ENCODE assay signal across 1 cellular context in the genomic region with DNA sequence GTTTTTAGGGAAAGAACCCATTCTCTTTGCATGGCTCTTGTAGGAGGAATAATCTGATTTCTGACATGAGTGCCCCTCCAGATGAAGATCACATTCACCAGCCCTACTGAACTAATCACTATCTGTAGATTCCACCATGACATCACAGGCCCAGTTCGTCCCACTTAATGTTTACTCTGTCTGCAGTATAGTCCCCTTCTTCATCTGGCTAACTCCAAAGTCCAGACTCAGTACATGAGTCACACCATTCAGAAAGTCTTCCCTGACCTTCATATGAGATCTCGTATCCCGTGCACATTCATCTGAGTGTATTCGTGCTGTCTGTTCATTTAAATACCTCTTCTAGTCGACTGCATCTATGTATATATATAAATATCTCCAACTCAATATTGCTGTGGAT.
TF ChIP-seq lines count a peak whose summit lies in the region.

No MANE protein-coding gene starts in this region.

TF ChIP-seq in HepG2, 621 proteins besides CTCF, POLR2A, EP300 and RAD21 (continued from another document and continues in another):
- TF ChIP-seq, protein P1, sequence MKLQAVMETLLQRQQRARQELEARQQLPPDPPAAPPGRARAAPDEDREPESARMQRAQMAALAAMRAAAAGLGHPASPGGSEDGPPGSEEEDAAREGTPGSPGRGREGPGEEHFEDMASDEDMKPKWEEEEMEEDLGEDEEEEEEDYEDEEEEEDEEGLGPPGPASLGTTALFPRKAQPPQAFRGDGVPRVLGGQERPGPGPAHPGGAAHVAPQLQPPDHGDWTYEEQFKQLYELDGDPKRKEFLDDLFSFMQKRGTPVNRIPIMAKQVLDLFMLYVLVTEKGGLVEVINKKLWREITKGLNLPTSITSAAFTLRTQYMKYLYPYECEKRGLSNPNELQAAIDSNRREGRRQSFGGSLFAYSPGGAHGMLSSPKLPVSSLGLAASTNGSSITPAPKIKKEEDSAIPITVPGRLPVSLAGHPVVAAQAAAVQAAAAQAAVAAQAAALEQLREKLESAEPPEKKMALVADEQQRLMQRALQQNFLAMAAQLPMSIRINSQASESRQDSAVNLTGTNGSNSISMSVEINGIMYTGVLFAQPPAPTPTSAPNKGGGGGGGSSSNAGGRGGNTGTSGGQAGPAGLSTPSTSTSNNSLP (IDR thresholded peaks at IDR 0.05; ENCODE audit: low read depth, low read length), result peak; percentile 76
- peak; percentile 69 for TF ChIP-seq SKI (IDR thresholded peaks at IDR 0.05; ENCODE audit: partially characterized antibody)
- TF ChIP-seq, protein P2, sequence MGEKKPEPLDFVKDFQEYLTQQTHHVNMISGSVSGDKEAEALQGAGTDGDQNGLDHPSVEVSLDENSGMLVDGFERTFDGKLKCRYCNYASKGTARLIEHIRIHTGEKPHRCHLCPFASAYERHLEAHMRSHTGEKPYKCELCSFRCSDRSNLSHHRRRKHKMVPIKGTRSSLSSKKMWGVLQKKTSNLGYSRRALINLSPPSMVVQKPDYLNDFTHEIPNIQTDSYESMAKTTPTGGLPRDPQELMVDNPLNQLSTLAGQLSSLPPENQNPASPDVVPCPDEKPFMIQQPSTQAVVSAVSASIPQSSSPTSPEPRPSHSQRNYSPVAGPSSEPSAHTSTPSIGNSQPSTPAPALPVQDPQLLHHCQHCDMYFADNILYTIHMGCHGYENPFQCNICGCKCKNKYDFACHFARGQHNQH (CRISPR knock-in tag; IDR thresholded peaks at IDR 0.05), result peak; percentile 60; the same call in 1 of the 2 replicates
- TF ChIP-seq ZNF317 (CRISPR knock-in tag; IDR thresholded peaks at IDR 0.05), result peak; percentile 97
- no peak for TF ChIP-seq SMARCE1 (IDR thresholded peaks at IDR 0.05; ENCODE audit: borderline replicate concordance)
- TF ChIP-seq ZNF12 (CRISPR knock-in tag; IDR thresholded peaks at IDR 0.05), result peak; percentile 72
- TF ChIP-seq, protein P3, sequence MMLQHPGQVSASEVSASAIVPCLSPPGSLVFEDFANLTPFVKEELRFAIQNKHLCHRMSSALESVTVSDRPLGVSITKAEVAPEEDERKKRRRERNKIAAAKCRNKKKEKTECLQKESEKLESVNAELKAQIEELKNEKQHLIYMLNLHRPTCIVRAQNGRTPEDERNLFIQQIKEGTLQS (CRISPR knock-in tag; IDR thresholded peaks at IDR 0.05), result peak; percentile 82
- no peak for TF ChIP-seq ZFP36L1 (CRISPR knock-in tag; IDR thresholded peaks at IDR 0.05)
- TF ChIP-seq ZNF225 (CRISPR knock-in tag; IDR thresholded peaks at IDR 0.05), result no peak
- peak; percentile 73; the same call in 1 of the 2 replicates for TF ChIP-seq FOSL1 (CRISPR knock-in tag; IDR thresholded peaks at IDR 0.05; ENCODE audit: borderline replicate concordance)
- no peak for TF ChIP-seq SOX13 (IDR thresholded peaks at IDR 0.05)
- TF ChIP-seq SOX13 (CRISPR knock-in tag; conservative IDR thresholded peaks at IDR 0.05 in 1 of 2, IDR thresholded peaks at IDR 0.05 in 1 of 2), result peak in 1 of 2 experiments; percentile 66; a peak in 1 of 4 replicates
- TF ChIP-seq, protein P4, sequence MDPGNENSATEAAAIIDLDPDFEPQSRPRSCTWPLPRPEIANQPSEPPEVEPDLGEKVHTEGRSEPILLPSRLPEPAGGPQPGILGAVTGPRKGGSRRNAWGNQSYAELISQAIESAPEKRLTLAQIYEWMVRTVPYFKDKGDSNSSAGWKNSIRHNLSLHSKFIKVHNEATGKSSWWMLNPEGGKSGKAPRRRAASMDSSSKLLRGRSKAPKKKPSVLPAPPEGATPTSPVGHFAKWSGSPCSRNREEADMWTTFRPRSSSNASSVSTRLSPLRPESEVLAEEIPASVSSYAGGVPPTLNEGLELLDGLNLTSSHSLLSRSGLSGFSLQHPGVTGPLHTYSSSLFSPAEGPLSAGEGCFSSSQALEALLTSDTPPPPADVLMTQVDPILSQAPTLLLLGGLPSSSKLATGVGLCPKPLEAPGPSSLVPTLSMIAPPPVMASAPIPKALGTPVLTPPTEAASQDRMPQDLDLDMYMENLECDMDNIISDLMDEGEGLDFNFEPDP (CRISPR knock-in tag; conservative IDR thresholded peaks at IDR 0.05), result no peak
- TF ChIP-seq TBX2 (CRISPR knock-in tag; IDR thresholded peaks at IDR 0.05; ENCODE audit: borderline replicate concordance), result 0 out of 2 replicates have a peak, but pooled peaks have one; percentile 17
- no peak for TF ChIP-seq WIZ (CRISPR knock-in tag; IDR thresholded peaks at IDR 0.05)
- TF ChIP-seq, protein P5, sequence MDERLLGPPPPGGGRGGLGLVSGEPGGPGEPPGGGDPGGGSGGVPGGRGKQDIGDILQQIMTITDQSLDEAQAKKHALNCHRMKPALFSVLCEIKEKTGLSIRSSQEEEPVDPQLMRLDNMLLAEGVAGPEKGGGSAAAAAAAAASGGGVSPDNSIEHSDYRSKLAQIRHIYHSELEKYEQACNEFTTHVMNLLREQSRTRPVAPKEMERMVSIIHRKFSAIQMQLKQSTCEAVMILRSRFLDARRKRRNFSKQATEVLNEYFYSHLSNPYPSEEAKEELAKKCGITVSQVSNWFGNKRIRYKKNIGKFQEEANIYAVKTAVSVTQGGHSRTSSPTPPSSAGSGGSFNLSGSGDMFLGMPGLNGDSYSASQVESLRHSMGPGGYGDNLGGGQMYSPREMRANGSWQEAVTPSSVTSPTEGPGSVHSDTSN (CRISPR knock-in tag; IDR thresholded peaks at IDR 0.05), result no peak
- TF ChIP-seq BHLHE40 (IDR thresholded peaks at IDR 0.05; ENCODE audit: low read length), result peak; percentile 56
- no peak for TF ChIP-seq ZBTB42 (CRISPR knock-in tag; IDR thresholded peaks at IDR 0.05)
- TF ChIP-seq GATAD2A (CRISPR knock-in tag; IDR thresholded peaks at IDR 0.05), result peak; percentile 84
- peak; percentile 48 for TF ChIP-seq SAP130 (CRISPR knock-in tag; IDR thresholded peaks at IDR 0.05; ENCODE audit: low read depth)
- no peak for TF ChIP-seq ZFP37 (CRISPR knock-in tag; IDR thresholded peaks at IDR 0.05; ENCODE audit: borderline replicate concordance)
- TF ChIP-seq PHF21A (CRISPR knock-in tag; IDR thresholded peaks at IDR 0.05), result no peak
- TF ChIP-seq FOXP1 (IDR thresholded peaks at IDR 0.05), result no peak
- TF ChIP-seq FOXP1 (CRISPR knock-in tag; IDR thresholded peaks at IDR 0.05), result peak; percentile 49
- TF ChIP-seq RBAK (CRISPR knock-in tag; IDR thresholded peaks at IDR 0.05), result no peak
- TF ChIP-seq ZNF747 (CRISPR knock-in tag; IDR thresholded peaks at IDR 0.05; ENCODE audit: borderline replicate concordance), result no peak
- no peak for TF ChIP-seq ZNF343 (CRISPR knock-in tag; IDR thresholded peaks at IDR 0.05)
- peak; percentile 19; the same call in 1 of the 2 replicates for TF ChIP-seq HDAC2 (CRISPR knock-in tag; IDR thresholded peaks at IDR 0.05)
- 0 out of 2 replicates have a peak, but pooled peaks have one; percentile 24 for TF ChIP-seq MED1 (CRISPR knock-in tag; IDR thresholded peaks at IDR 0.05)
- TF ChIP-seq ATF7 (IDR thresholded peaks at IDR 0.05), result peak; percentile 62
- no peak; the same call in 1 of the 2 replicates for TF ChIP-seq ATF7 (CRISPR knock-in tag; IDR thresholded peaks at IDR 0.05)
- TF ChIP-seq XBP1 (CRISPR knock-in tag; IDR thresholded peaks at IDR 0.05), result no peak
- TF ChIP-seq SAFB2 (CRISPR knock-in tag; IDR thresholded peaks at IDR 0.05; ENCODE audit: borderline replicate concordance, low read depth), result no peak
- peak; percentile 39; the same call in 1 of the 2 replicates for TF ChIP-seq THAP11 (CRISPR knock-in tag; IDR thresholded peaks at IDR 0.05)
- no peak for TF ChIP-seq ZNF557 (CRISPR knock-in tag; IDR thresholded peaks at IDR 0.05)
- TF ChIP-seq, protein P6, sequence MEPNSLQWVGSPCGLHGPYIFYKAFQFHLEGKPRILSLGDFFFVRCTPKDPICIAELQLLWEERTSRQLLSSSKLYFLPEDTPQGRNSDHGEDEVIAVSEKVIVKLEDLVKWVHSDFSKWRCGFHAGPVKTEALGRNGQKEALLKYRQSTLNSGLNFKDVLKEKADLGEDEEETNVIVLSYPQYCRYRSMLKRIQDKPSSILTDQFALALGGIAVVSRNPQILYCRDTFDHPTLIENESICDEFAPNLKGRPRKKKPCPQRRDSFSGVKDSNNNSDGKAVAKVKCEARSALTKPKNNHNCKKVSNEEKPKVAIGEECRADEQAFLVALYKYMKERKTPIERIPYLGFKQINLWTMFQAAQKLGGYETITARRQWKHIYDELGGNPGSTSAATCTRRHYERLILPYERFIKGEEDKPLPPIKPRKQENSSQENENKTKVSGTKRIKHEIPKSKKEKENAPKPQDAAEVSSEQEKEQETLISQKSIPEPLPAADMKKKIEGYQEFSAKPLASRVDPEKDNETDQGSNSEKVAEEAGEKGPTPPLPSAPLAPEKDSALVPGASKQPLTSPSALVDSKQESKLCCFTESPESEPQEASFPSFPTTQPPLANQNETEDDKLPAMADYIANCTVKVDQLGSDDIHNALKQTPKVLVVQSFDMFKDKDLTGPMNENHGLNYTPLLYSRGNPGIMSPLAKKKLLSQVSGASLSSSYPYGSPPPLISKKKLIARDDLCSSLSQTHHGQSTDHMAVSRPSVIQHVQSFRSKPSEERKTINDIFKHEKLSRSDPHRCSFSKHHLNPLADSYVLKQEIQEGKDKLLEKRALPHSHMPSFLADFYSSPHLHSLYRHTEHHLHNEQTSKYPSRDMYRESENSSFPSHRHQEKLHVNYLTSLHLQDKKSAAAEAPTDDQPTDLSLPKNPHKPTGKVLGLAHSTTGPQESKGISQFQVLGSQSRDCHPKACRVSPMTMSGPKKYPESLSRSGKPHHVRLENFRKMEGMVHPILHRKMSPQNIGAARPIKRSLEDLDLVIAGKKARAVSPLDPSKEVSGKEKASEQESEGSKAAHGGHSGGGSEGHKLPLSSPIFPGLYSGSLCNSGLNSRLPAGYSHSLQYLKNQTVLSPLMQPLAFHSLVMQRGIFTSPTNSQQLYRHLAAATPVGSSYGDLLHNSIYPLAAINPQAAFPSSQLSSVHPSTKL (CRISPR knock-in tag; IDR thresholded peaks at IDR 0.05), result peak; percentile 92
- no peak for TF ChIP-seq ZNF180 (CRISPR knock-in tag; IDR thresholded peaks at IDR 0.05; ENCODE audit: borderline replicate concordance, low read depth)
- peak; percentile 57; the same call in 1 of the 2 replicates for TF ChIP-seq POGZ (CRISPR knock-in tag; IDR thresholded peaks at IDR 0.05)
- TF ChIP-seq, protein P7, sequence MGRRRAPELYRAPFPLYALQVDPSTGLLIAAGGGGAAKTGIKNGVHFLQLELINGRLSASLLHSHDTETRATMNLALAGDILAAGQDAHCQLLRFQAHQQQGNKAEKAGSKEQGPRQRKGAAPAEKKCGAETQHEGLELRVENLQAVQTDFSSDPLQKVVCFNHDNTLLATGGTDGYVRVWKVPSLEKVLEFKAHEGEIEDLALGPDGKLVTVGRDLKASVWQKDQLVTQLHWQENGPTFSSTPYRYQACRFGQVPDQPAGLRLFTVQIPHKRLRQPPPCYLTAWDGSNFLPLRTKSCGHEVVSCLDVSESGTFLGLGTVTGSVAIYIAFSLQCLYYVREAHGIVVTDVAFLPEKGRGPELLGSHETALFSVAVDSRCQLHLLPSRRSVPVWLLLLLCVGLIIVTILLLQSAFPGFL (CRISPR knock-in tag; IDR thresholded peaks at IDR 0.05), result no peak
- no peak for TF ChIP-seq SNRNP70 (IDR thresholded peaks at IDR 0.05; ENCODE audit: low read depth, low read length)
- no peak for TF ChIP-seq NR2F6 (IDR thresholded peaks at IDR 0.05)
- peak; percentile 52; the same call in 1 of the 2 replicates for TF ChIP-seq NR2F6 (CRISPR knock-in tag; IDR thresholded peaks at IDR 0.05)
- TF ChIP-seq HMG20A (CRISPR knock-in tag; IDR thresholded peaks at IDR 0.05; ENCODE audit: borderline replicate concordance), result peak; percentile 72; the same call in 1 of the 2 replicates
- TF ChIP-seq MTA3 (CRISPR knock-in tag; IDR thresholded peaks at IDR 0.05), result no peak
- no peak for TF ChIP-seq NFYB (CRISPR knock-in tag; IDR thresholded peaks at IDR 0.05)
- TF ChIP-seq, protein P8, sequence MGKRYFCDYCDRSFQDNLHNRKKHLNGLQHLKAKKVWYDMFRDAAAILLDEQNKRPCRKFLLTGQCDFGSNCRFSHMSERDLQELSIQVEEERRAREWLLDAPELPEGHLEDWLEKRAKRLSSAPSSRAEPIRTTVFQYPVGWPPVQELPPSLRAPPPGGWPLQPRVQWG (CRISPR knock-in tag; IDR thresholded peaks at IDR 0.05; ENCODE audit: borderline replicate concordance, low read depth), result no peak
- no peak for TF ChIP-seq ZNF510 (CRISPR knock-in tag; IDR thresholded peaks at IDR 0.05; ENCODE audit: low read depth)
- no peak for TF ChIP-seq RARG (CRISPR knock-in tag; IDR thresholded peaks at IDR 0.05; ENCODE audit: low read depth)
- TF ChIP-seq ZNF605 (CRISPR knock-in tag; IDR thresholded peaks at IDR 0.05), result no peak
- TF ChIP-seq, protein P9, sequence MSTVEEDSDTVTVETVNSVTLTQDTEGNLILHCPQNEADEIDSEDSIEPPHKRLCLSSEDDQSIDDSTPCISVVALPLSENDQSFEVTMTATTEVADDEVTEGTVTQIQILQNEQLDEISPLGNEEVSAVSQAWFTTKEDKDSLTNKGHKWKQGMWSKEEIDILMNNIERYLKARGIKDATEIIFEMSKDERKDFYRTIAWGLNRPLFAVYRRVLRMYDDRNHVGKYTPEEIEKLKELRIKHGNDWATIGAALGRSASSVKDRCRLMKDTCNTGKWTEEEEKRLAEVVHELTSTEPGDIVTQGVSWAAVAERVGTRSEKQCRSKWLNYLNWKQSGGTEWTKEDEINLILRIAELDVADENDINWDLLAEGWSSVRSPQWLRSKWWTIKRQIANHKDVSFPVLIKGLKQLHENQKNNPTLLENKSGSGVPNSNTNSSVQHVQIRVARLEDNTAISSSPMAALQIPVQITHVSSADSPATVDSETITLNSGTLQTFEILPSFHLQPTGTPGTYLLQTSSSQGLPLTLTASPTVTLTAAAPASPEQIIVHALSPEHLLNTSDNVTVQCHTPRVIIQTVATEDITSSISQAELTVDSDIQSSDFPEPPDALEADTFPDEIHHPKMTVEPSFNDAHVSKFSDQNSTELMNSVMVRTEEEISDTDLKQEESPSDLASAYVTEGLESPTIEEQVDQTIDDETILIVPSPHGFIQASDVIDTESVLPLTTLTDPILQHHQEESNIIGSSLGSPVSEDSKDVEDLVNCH (CRISPR knock-in tag; IDR thresholded peaks at IDR 0.05), result no peak
- no peak for TF ChIP-seq RORA (CRISPR knock-in tag; IDR thresholded peaks at IDR 0.05)
- no peak for TF ChIP-seq ZNF615 (CRISPR knock-in tag; IDR thresholded peaks at IDR 0.05; ENCODE audit: borderline replicate concordance)
- no peak for TF ChIP-seq FOXC1 (CRISPR knock-in tag; IDR thresholded peaks at IDR 0.05; ENCODE audit: borderline replicate concordance)
- peak; percentile 74; the same call in 1 of the 2 replicates for TF ChIP-seq ZBTB20 (CRISPR knock-in tag; IDR thresholded peaks at IDR 0.05; ENCODE audit: borderline replicate concordance, low read depth)
- no peak for TF ChIP-seq ZNF598 (CRISPR knock-in tag; IDR thresholded peaks at IDR 0.05; ENCODE audit: borderline replicate concordance)
- TF ChIP-seq, protein P10, sequence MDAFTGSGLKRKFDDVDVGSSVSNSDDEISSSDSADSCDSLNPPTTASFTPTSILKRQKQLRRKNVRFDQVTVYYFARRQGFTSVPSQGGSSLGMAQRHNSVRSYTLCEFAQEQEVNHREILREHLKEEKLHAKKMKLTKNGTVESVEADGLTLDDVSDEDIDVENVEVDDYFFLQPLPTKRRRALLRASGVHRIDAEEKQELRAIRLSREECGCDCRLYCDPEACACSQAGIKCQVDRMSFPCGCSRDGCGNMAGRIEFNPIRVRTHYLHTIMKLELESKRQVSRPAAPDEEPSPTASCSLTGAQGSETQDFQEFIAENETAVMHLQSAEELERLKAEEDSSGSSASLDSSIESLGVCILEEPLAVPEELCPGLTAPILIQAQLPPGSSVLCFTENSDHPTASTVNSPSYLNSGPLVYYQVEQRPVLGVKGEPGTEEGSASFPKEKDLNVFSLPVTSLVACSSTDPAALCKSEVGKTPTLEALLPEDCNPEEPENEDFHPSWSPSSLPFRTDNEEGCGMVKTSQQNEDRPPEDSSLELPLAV (CRISPR knock-in tag; conservative IDR thresholded peaks at IDR 0.05; ENCODE audit: low read depth), result no peak
